ENCODE assay signal across 1 cellular context in the genomic region with DNA sequence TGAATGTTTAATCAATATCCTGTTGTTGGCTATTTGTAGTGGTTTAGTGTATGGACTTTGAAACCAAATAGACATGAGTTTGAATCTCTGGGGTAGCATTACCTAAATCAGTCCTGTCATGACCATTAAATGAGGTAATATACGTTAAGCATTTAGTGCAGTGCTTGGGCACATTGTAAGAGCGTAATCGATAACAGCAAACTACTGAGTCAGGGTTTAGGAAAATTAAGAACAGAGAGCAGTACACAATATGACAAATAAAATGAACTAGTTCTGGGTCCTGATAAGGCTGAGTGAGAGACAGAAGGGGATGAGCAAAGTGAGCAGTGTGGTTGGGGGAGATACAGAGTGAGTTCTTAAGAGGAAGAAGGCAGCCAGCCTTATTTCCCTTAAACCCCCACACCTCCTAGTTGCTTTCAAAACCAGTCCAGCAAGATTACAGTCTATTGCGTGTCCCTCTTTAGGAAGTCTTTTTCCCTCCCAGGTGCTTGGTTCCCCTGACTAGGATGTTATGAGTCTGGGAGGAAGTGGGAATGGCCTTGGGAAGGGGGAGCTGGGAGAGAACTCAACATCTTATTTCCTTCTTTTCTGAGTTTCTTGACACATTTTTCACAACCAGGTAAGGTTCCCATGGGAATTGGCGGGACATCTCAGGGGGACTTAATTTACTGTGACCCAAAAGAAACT.
TF ChIP-seq lines count a peak whose summit lies in the region.

No MANE protein-coding gene starts in this region.

TF ChIP-seq in SK-N-SH treated with all-trans-retinoic acid at 6 μM for 48 hours, 23 proteins besides CTCF, POLR2A, EP300 and RAD21 (continued from another document):
- TF ChIP-seq, protein P1, sequence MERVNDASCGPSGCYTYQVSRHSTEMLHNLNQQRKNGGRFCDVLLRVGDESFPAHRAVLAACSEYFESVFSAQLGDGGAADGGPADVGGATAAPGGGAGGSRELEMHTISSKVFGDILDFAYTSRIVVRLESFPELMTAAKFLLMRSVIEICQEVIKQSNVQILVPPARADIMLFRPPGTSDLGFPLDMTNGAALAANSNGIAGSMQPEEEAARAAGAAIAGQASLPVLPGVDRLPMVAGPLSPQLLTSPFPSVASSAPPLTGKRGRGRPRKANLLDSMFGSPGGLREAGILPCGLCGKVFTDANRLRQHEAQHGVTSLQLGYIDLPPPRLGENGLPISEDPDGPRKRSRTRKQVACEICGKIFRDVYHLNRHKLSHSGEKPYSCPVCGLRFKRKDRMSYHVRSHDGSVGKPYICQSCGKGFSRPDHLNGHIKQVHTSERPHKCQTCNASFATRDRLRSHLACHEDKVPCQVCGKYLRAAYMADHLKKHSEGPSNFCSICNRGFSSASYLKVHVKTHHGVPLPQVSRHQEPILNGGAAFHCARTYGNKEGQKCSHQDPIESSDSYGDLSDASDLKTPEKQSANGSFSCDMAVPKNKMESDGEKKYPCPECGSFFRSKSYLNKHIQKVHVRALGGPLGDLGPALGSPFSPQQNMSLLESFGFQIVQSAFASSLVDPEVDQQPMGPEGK (CRISPR knock-in tag; IDR thresholded peaks at IDR 0.05; ENCODE audit: borderline replicate concordance): no peak
